Comparison of ENCODE assay signal across 1 cellular context in genomic region chr3:46695962-46696922, GRCh38.
TF ChIP-seq lines count a peak whose summit lies in the region.

No MANE protein-coding gene starts in this region.

TF ChIP-seq in IMR-90, 13 proteins besides CTCF, POLR2A, EP300 and RAD21:
- no peak for TF ChIP-seq MXI1 (IDR thresholded peaks at IDR 0.05; ENCODE audit: borderline replicate concordance, low read depth, low read length)
- no peak for TF ChIP-seq ELK1 (IDR thresholded peaks at IDR 0.05; ENCODE audit: borderline replicate concordance, low read depth, low read length)
- TF ChIP-seq MAZ (IDR thresholded peaks at IDR 0.05; ENCODE audit: borderline replicate concordance, low read depth, low read length), result no peak
- no peak for TF ChIP-seq RFX5 (IDR thresholded peaks at IDR 0.05; ENCODE audit: low read depth, low read length)
- no peak for TF ChIP-seq USF2 (IDR thresholded peaks at IDR 0.05; ENCODE audit: low read depth, low read length)
- TF ChIP-seq MAFK (IDR thresholded peaks at IDR 0.05; ENCODE audit: low read depth, low read length), result no peak
- no peak for TF ChIP-seq FOS (IDR thresholded peaks at IDR 0.05; ENCODE audit: low read depth, low read length)
- TF ChIP-seq RCOR1 (IDR thresholded peaks at IDR 0.05; ENCODE audit: insufficient replicate concordance, low read length), result no peak
- TF ChIP-seq CEBPB (IDR thresholded peaks at IDR 0.05; ENCODE audit: low read depth, low read length), result no peak
